In the genomic region with DNA sequence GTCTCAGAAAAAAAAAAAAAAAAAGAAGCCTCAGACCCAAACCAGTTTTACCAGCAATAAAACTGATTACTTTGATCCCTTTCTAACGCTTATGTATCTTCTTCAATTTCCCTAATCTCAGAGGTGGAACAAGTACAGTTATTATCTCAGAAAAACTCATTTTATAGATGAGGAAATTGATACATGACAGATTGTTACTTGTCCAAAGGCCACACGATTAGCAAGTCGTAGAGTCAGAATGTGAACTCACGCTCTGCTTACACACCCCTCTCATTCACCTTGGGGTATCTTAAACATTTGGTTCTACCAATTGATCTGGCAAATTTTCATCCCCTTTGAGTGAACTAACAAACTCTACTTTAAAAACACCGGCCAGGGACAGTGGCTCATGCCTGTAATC, we compare ENCODE assay signal across 24 cellular contexts.
DNase-seq lines count a peak whose midpoint lies in the region; FAIRE-seq and TF ChIP-seq lines count a peak whose summit lies in the region.
"Had no signal": no experiment of that assay in that cellular context is flagged by ENCODE, and none has a peak within 500 bp of the region (broad histone marks: within the 10 kb centered on the region; RNA-seq: fewer than 3 reads in every experiment).

No MANE protein-coding gene starts in this region.

- FAIRE-seq in astrocyte (lab: Jason Lieb, UNC) (no peak), kidney (lab: Jason Lieb, UNC) (no peak)
- FAIRE-seq: bronchial epithelial cell, TTC549 had no signal

- H3K27me3 ChIP-seq in astrocyte (ENCODE audit: insufficient read depth, low read length) (no peaks in the 10 kb centered on the region), stomach (no peaks in the 10 kb centered on the region)
- H3K27me3 ChIP-seq: adrenal gland, testis had no signal

- H3K4me3 Mint-ChIP-seq in astrocyte (ENCODE audit: unreplicated experiment) = no peak overlapping the region
- H3K4me3 Mint-ChIP-seq: memory B cell; stimulated activated naive B cell treated with anti-CD40 and anti-IgM and Interleukin-4, amounts not matched to agents 10 μg/mL and 1 μg/mL and 100 μg/mL, for 72 hours had no signal

- H3K9ac ChIP-seq in astrocyte (ENCODE audit: low read length) (peak overlapping the region; percentile 71), kidney (ENCODE audit: low read length in 2 of 2) (no peak overlapping the region)

- intact Hi-C loops in kidney (cut with DNase I) = no loop called here
- intact Hi-C loops in stomach (cut with DNase I; ENCODE audit: low total_unique reads) = loop anchor here (10.0 kb wide), 1 partner anchor 160 kb away; no protein-coding TSS in a partner anchor
- intact Hi-C loops in posterior vena cava (cut with DNase I) = no loop called here

- no peaks in the 10 kb centered on the region for H3K27me3 Mint-ChIP-seq in astrocyte (ENCODE audit: low read depth, unreplicated experiment)
- H3K27me3 Mint-ChIP-seq: memory B cell; naive B cell; stimulated activated naive B cell treated with anti-CD40 and anti-IgM and Interleukin-4, amounts not matched to agents 10 μg/mL and 1 μg/mL and 100 μg/mL, for 72 hours had no signal

- no peak for TF ChIP-seq POLR2A in stomach (IDR thresholded peaks at IDR 0.05)

- no peak overlapping the region for H3K4me3 ChIP-seq in astrocyte (ENCODE audit: insufficient read depth, low read depth, low read length)
- no peak overlapping the region for H3K4me3 ChIP-seq in kidney (ENCODE audit: low read length in 2 of 2)
- H3K4me3 ChIP-seq in stomach = no peak overlapping the region
- H3K4me3 ChIP-seq: adrenal gland, coronary artery, testis had no signal

- peaks cover 36% of the 10 kb centered on the region for H3K4me1 Mint-ChIP-seq in astrocyte (ENCODE audit: low read depth, unreplicated experiment)

- H3K27ac ChIP-seq in astrocyte (ENCODE audit: low read depth, low read length) = peak overlapping the region; percentile 94
- peak overlapping the region; percentile 87 to 89 for H3K27ac ChIP-seq in kidney (ENCODE audit: low read depth in 2 of 2, low read length in 2 of 2)
- H3K27ac ChIP-seq in stomach = peak overlapping the region; percentile 59 to 88 (median 76)
- H3K27ac ChIP-seq: adrenal gland, coronary artery, testis had no signal

- H3K36me3 ChIP-seq in astrocyte (ENCODE audit: insufficient read depth, low read length) (no peaks in the 10 kb centered on the region), kidney (ENCODE audit: control insufficient read depth in 1 of 2, insufficient read depth in 2 of 2, low read length in 2 of 2) (no peaks in the 10 kb centered on the region), stomach (no peaks in the 10 kb centered on the region)
- H3K36me3 ChIP-seq: adrenal gland had no signal

- no peak overlapping the region for H3K4me2 ChIP-seq in astrocyte (ENCODE audit: low read length)

- H3K9me3 ChIP-seq in astrocyte (ENCODE audit: insufficient read depth, low read depth, low read length) (no peaks in the 10 kb centered on the region), kidney (ENCODE audit: control insufficient read depth in 1 of 2, low read length in 2 of 2) (no peaks in the 10 kb centered on the region), stomach (no peaks in the 10 kb centered on the region)
- H3K9me3 ChIP-seq: adrenal gland, testis had no signal

- H3K4me1 ChIP-seq in astrocyte (ENCODE audit: insufficient read depth, low read length) = peaks cover 23% of the 10 kb centered on the region
- H3K4me1 ChIP-seq in kidney (ENCODE audit: control insufficient read depth in 1 of 2, insufficient read depth in 1 of 2, low read depth in 1 of 2, low read length in 2 of 2) = peaks cover 23 to 34% of the 10 kb centered on the region in 2 donors
- peaks cover 26 to 66% (median 36%) of the 10 kb centered on the region in 4 donors for H3K4me1 ChIP-seq in stomach
- H3K4me1 ChIP-seq: testis had no signal

- H3K79me2 ChIP-seq in astrocyte (ENCODE audit: insufficient read depth, low read length) = no peaks in the 10 kb centered on the region

- no peaks in the 10 kb centered on the region for H4K20me1 ChIP-seq in astrocyte (ENCODE audit: insufficient read depth, low read length)

- no peak for TF ChIP-seq CTCF in astrocyte (IDR thresholded peaks at IDR 0.05; ENCODE audit: insufficient read depth, low read depth, low read length)
- TF ChIP-seq CTCF in kidney (IDR thresholded peaks at IDR 0.05; ENCODE audit: borderline replicate concordance, extremely low read depth, insufficient read depth) = no peak
- no peak for TF ChIP-seq CTCF in stomach (IDR thresholded peaks at IDR 0.05)

- H2AFZ ChIP-seq in astrocyte (ENCODE audit: low read depth, low read length) = no peak overlapping the region

- peaks cover 6% of the 10 kb centered on the region for H3K36me3 Mint-ChIP-seq in astrocyte (ENCODE audit: low read depth, unreplicated experiment)
- H3K36me3 Mint-ChIP-seq: memory B cell, naive B cell had no signal

- H3K9me3 Mint-ChIP-seq in astrocyte (ENCODE audit: unreplicated experiment) = peaks cover 9% of the 10 kb centered on the region
- H3K9me3 Mint-ChIP-seq: memory B cell, naive B cell had no signal

- H3K27ac Mint-ChIP-seq in astrocyte (ENCODE audit: unreplicated experiment) = peak overlapping the region; percentile 94
- H3K27ac Mint-ChIP-seq: memory B cell had no signal

- WGBS in stomach, 5 donors = 69 to 83% (median 82%) methylated on average over 5 of the region's 5 CpGs

- peak; percentile 30 for DNase-seq in HT-29 (ENCODE audit: low spot score)
- DNase-seq in astrocyte (ENCODE audit: low read depth) = no peak
- no peak for DNase-seq in kidney
- no peak for DNase-seq in stomach
- DNase-seq in posterior vena cava (ENCODE audit: low spot score) = no peak
- DNase-seq in NCI-H2081 treated with DMSO at 0.1 percent for 48 hours (lab: John Stamatoyannopoulos, UW) = no peak
- no peak for DNase-seq in medulla oblongata (ENCODE audit: extremely low spot score)
- DNase-seq: activated CD4-positive, alpha-beta T cell treated with anti-CD3 and anti-CD28 coated beads for 4 hours; activated CD8-positive, alpha-beta memory T cell treated with anti-CD3 and anti-CD28 coated beads for 24 hours; activated naive CD4-positive, alpha-beta T cell treated with Interleukin-2 at 50 U/mL for 16 hours; activated T-cell treated with anti-CD3 and anti-CD28 coated beads, Interleukin-2, amount 50 U/mL, for 1 hour; adrenal gland; naive B cell; NCI-H2081; NCI-H345; nucleus accumbens; retina; stimulated activated CD4-positive, alpha-beta T cell treated with anti-CD3 and anti-CD28 coated beads, Interleukin-4, amount 100 ng/mL, for 1 hour; stimulated activated naive B cell treated with anti-CD40 and anti-IgM and Interleukin-4, amounts not matched to agents 10 μg/mL and 1 μg/mL and 100 μg/mL, for 72 hours; testis had no signal

- no peak for TF ChIP-seq EP300 in stomach (IDR thresholded peaks at IDR 0.05)
